In genomic region chr2:42663828-42664227, GRCh38 we compare ENCODE assay signal across 10 cellular contexts.
DNase-seq lines count a peak whose midpoint lies in the region; ATAC-seq, FAIRE-seq and TF ChIP-seq lines count a peak whose summit lies in the region.
"Had no signal": no experiment of that assay in that cellular context is flagged by ENCODE, and none has a peak within 500 bp of the region (broad histone marks: within the 10 kb centered on the region; RNA-seq: fewer than 3 reads in every experiment).

No MANE protein-coding gene starts in this region.

- ATAC-seq in GM21423 (IDR thresholded peaks at IDR 0.05; ENCODE audit: unreplicated experiment) (peak; percentile 70), HG03521 (IDR thresholded peaks at IDR 0.05; ENCODE audit: unreplicated experiment) (peak; percentile 51), GM12878 (peak; percentile 77)

- DNase-seq in GM10248 (ENCODE audit: extremely low spot score) = peak; percentile 13
- no peak for DNase-seq in GM12878 (ENCODE audit: low read depth, low spot score)
- no peak for DNase-seq in testis
- no peak for DNase-seq in HK-2 (ENCODE audit: unreplicated experiment)
- no peak for DNase-seq in NCI-H226
- DNase-seq in NCI-H2227 treated with DMSO at 0.1 percent for 48 hours (lab: John Stamatoyannopoulos, UW) = no peak

- H3K4me1 ChIP-seq in GM12878 (ENCODE audit: control insufficient read depth, insufficient read depth, low read length) (peaks cover 3% of the 10 kb centered on the region; the same call in 1 of the 2 replicates), testis (no peaks in the 10 kb centered on the region)

- H3K9ac ChIP-seq in GM12878 (ENCODE audit: control insufficient read depth, insufficient read depth, low read length) = no peak overlapping the region

- H3K9me3 ChIP-seq in GM12878 (replicated peaks; ENCODE audit: control insufficient read depth, insufficient read depth, low read length) (no peaks in the 10 kb centered on the region), testis (no peaks in the 10 kb centered on the region)
- H3K9me3 ChIP-seq: pancreas had no signal

- H3K79me2 ChIP-seq in GM12878 (ENCODE audit: control insufficient read depth, insufficient read depth, low read length) = peaks cover 2% of the 10 kb centered on the region

- 81% methylated on average over 3 of the region's 3 CpGs for WGBS in GM12878 (ENCODE audit: insufficient coverage, insufficient replicate concordance, low lambda C conversion rate, missing lambda C conversion rate)
- 79 to 91% methylated on average over 3 of the region's 3 CpGs for WGBS in testis, 2 donors

- POLR2A ChIA-PET in GM10248 (lab: Yijun Ruan, JAX) = no interaction called here
- POLR2A ChIA-PET in GM12878 (lab: Charles Lee) = interaction anchor here (0.7 to 1.2 kb wide), 4 partner anchors 27 to 153 kb away, joined by 3 to 11 read pairs (median 3); no protein-coding TSS in a partner anchor

- TSS peak; percentile 9 for BruUV-seq in GM12878 (replicated peaks; lab: Mats Ljungman, UMichigan)

- 0 out of 2 replicates have a peak overlapping the region, but pooled peaks have one; percentile 9 for H2AFZ ChIP-seq in GM12878 (ENCODE audit: control insufficient read depth, low read depth, low read length)

- SMC1A ChIA-PET in GM12878 (lab: Charles Lee; ENCODE audit: uncharacterized antibody, unreplicated experiment) = interaction anchor here (0.8 to 4.0 kb wide), 32 partner anchors 9 to 357 kb away, joined by 3 to 62 read pairs (median 6); partner anchors contain the start of gene KCNG3

- H3K27me3 ChIP-seq in GM12878 (replicated peaks in 1 of 2; ENCODE audit: control insufficient read depth in 2 of 2, insufficient read depth in 2 of 2, low read length in 1 of 2) (no peaks in the 10 kb centered on the region), testis (no peaks in the 10 kb centered on the region)
- H3K27me3 ChIP-seq: pancreas had no signal

- no peak overlapping the region for H3K4me3 ChIP-seq in GM12878
- H3K4me3 ChIP-seq in testis = no peak overlapping the region
- H3K4me3 ChIP-seq: coronary artery, pancreas had no signal

- CTCF ChIA-PET in GM10248 (lab: Yijun Ruan, JAX) (interaction anchor here (0.7 to 3.6 kb wide), 40 partner anchors 9 to 567 kb away, joined by 3 to 55 read pairs (median 4); partner anchors contain the start of genes COX7A2L and KCNG3), GM12878 (lab: Yijun Ruan, JAX) (interaction anchor here (0.6 to 3.8 kb wide), 47 partner anchors 8 to 281 kb away, joined by 3 to 75 read pairs (median 6); partner anchors contain the start of genes HAAO and KCNG3)

- no peak for FAIRE-seq in GM12878 (lab: Jason Lieb, UNC)

- TF ChIP-seq EP300 in GM12878 (IDR thresholded peaks at IDR 0.05; ENCODE audit: borderline replicate concordance in 1 of 2, control insufficient read depth in 1 of 2, low read depth in 2 of 2, low read length in 2 of 2) = no peak

- H3K4me2 ChIP-seq in GM12878 (ENCODE audit: control insufficient read depth, insufficient read depth) = no peak overlapping the region

- no peaks in the 10 kb centered on the region for H4K20me1 ChIP-seq in GM12878 (ENCODE audit: control insufficient read depth, insufficient read depth)

- no peak for TF ChIP-seq CTCF in GM10248 (IDR thresholded peaks at IDR 0.05; ENCODE audit: control extremely low read depth, extremely low read depth, low read depth, missing control alignments)
- TF ChIP-seq CTCF in GM12878 (IDR thresholded peaks at IDR 0.05 in 2 of 3, conservative IDR thresholded peaks at IDR 0.05 in 1 of 3; ENCODE audit: control insufficient read depth in 2 of 3, extremely low read depth in 1 of 3, insufficient read depth in 1 of 3, low read depth in 3 of 3, low read length in 3 of 3) = no peak
- TF ChIP-seq CTCF in testis (IDR thresholded peaks at IDR 0.05) = no peak

- no peak overlapping the region; the same call in 1 of the 2 replicates for H3K27ac ChIP-seq in GM12878 (ENCODE audit: control insufficient read depth, insufficient read depth)
- no peak overlapping the region for H3K27ac ChIP-seq in testis
- H3K27ac ChIP-seq: coronary artery, pancreas had no signal

- TF ChIP-seq RAD21 in GM12878 (IDR thresholded peaks at IDR 0.05; ENCODE audit: insufficient read depth, low read depth, low read length) = no peak

- intact Hi-C loops in GM12878 (cut with micrococcal nuclease; ENCODE audit: unreplicated experiment) (loop anchor here (1.0 to 2.0 kb wide), 3 partner anchors 151 to 303 kb away; partner anchors contain the start of gene COX7A2L), testis (cut with DNase I; ENCODE audit: low total_unique reads) (no loop called here)

- no peak for TF ChIP-seq POLR2A in GM12878 (IDR thresholded peaks at IDR 0.05; ENCODE audit: low read depth, low read length)
- TF ChIP-seq POLR2A in testis (IDR thresholded peaks at IDR 0.05) = no peak

- in situ Hi-C loops in GM12878 (cut with MboI) = loop anchor here (5.0 to 25.0 kb wide), 2 partner anchors 167 to 802 kb away; no protein-coding TSS in a partner anchor

- H3K36me3 ChIP-seq in GM12878 (ENCODE audit: control insufficient read depth in 2 of 2, insufficient read depth in 2 of 2, low read length in 1 of 2) (peaks cover 0 to 5% of the 10 kb centered on the region in 2 experiments; a peak in 1 of 4 replicates), testis (ENCODE audit: low read depth, missing control alignments) (no peaks in the 10 kb centered on the region)

- RAD21 ChIA-PET in GM12878 (lab: Charles Lee; ENCODE audit: unreplicated experiment) = interaction anchor here (0.7 to 2.4 kb wide), 34 partner anchors 9 to 568 kb away, joined by 3 to 25 read pairs (median 5); partner anchors contain the start of genes HAAO and KCNG3

TF ChIP-seq in GM12878, 131 proteins besides CTCF, POLR2A, EP300 and RAD21:
- TF ChIP-seq SPI1 (IDR thresholded peaks at IDR 0.05; ENCODE audit: borderline replicate concordance, insufficient read depth, low read depth, low read length) (peak; percentile 20; the same call in 1 of the 2 replicates), POLR2AphosphoS5 (IDR thresholded peaks at IDR 0.05; ENCODE audit: low read length) (no peak)
